In genomic region chr22:20414450-20414849, GRCh38 we compare ENCODE assay signal across 1 cellular context.
TF ChIP-seq lines count a peak whose summit lies in the region.

No MANE protein-coding gene starts in this region.

TF ChIP-seq in K562, 482 proteins besides CTCF, POLR2A, EP300 and RAD21 (continued from another document and continues in another):
- TF ChIP-seq HDAC6 (IDR thresholded peaks at IDR 0.05; ENCODE audit: low read depth, low read length) (no peak), RBM34 (IDR thresholded peaks at IDR 0.05; ENCODE audit: borderline replicate concordance, insufficient read depth, low read length) (no peak), MIER1 (IDR thresholded peaks at IDR 0.05; ENCODE audit: low read depth) (no peak), ZNF12 (CRISPR knock-in tag; IDR thresholded peaks at IDR 0.05) (no peak), SMARCB1 (IDR thresholded peaks at IDR 0.05; ENCODE audit: insufficient read length, low read depth) (no peak), ZNF274 (IDR thresholded peaks at IDR 0.05; ENCODE audit: borderline replicate concordance, low read depth, low read length) (no peak), HES1 (IDR thresholded peaks at IDR 0.05; ENCODE audit: low read depth) (no peak), FOXK1 (CRISPR knock-in tag; IDR thresholded peaks at IDR 0.05; ENCODE audit: borderline replicate concordance) (peak; percentile 66; the same call in 1 of the 2 replicates), RB1 (IDR thresholded peaks at IDR 0.05; ENCODE audit: low read depth) (0 out of 2 replicates have a peak, but pooled peaks have one; percentile 22), ZNF174 (CRISPR knock-in tag; IDR thresholded peaks at IDR 0.05) (no peak), ZNF217 (CRISPR knock-in tag; IDR thresholded peaks at IDR 0.05) (no peak), PPARD (CRISPR knock-in tag; IDR thresholded peaks at IDR 0.05) (0 out of 2 replicates have a peak, but pooled peaks have one; percentile 69), ZBTB17 (CRISPR knock-in tag; IDR thresholded peaks at IDR 0.05) (no peak), ERF (CRISPR knock-in tag; IDR thresholded peaks at IDR 0.05) (no peak), ZEB2 (IDR thresholded peaks at IDR 0.05) (no peak), NKRF (IDR thresholded peaks at IDR 0.05; ENCODE audit: borderline replicate concordance) (no peak), ZNF133 (CRISPR knock-in tag; IDR thresholded peaks at IDR 0.05) (0 out of 2 replicates have a peak, but pooled peaks have one; percentile 59), MAFK (IDR thresholded peaks at IDR 0.05; ENCODE audit: low read length) (no peak), DPF2 (IDR thresholded peaks at IDR 0.05) (no peak), HNRNPK (IDR thresholded peaks at IDR 0.05; ENCODE audit: low read depth, low read length, poor library complexity, severe bottlenecking) (no peak), ZHX1 (conservative IDR thresholded peaks at IDR 0.05; ENCODE audit: low read length) (no peak), STAT6 (CRISPR knock-in tag; IDR thresholded peaks at IDR 0.05) (no peak), ZSCAN29 (IDR thresholded peaks at IDR 0.05) (no peak), ZNF23 (CRISPR knock-in tag; IDR thresholded peaks at IDR 0.05) (no peak), ZSCAN32 (CRISPR knock-in tag; IDR thresholded peaks at IDR 0.05) (no peak), NONO (IDR thresholded peaks at IDR 0.05; ENCODE audit: low read depth in 2 of 2, low read length in 1 of 2) (no peak), PKNOX1 (IDR thresholded peaks at IDR 0.05) (no peak), PYGO2 (tag; IDR thresholded peaks at IDR 0.05) (no peak), SIRT6 (IDR thresholded peaks at IDR 0.05; ENCODE audit: low read depth, low read length) (no peak), ZBTB26 (CRISPR knock-in tag; IDR thresholded peaks at IDR 0.05) (peak; percentile 54; the same call in 1 of the 2 replicates), MXI1 (IDR thresholded peaks at IDR 0.05; ENCODE audit: low read depth, low read length) (no peak), PTTG1 (tag; IDR thresholded peaks at IDR 0.05; ENCODE audit: low read depth) (no peak), ZNF561 (CRISPR knock-in tag; conservative IDR thresholded peaks at IDR 0.05) (0 out of 2 replicates have a peak, but pooled peaks have one; percentile 44), CBFA2T3 (IDR thresholded peaks at IDR 0.05) (no peak), CREB3 (tag; conservative IDR thresholded peaks at IDR 0.05; ENCODE audit: low read depth) (no peak), YBX1 (IDR thresholded peaks at IDR 0.05) (0 out of 2 replicates have a peak, but pooled peaks have one; percentile 44), TSHZ1 (CRISPR knock-in tag; IDR thresholded peaks at IDR 0.05) (no peak), TCFL5 (CRISPR knock-in tag; conservative IDR thresholded peaks at IDR 0.05) (no peak), UBTF (IDR thresholded peaks at IDR 0.05; ENCODE audit: borderline replicate concordance in 1 of 2, low read depth in 2 of 2, low read length in 2 of 2) (no peak), HMG20A (CRISPR knock-in tag; conservative IDR thresholded peaks at IDR 0.05) (0 out of 2 replicates have a peak, but pooled peaks have one; percentile 46), NFE2 (IDR thresholded peaks at IDR 0.05; ENCODE audit: low read depth) (no peak), RFX5 (IDR thresholded peaks at IDR 0.05; ENCODE audit: low read depth, low read length) (no peak), NRF1 (conservative IDR thresholded peaks at IDR 0.05 in 1 of 2, IDR thresholded peaks at IDR 0.05 in 1 of 2) (no peak), L3MBTL2 (IDR thresholded peaks at IDR 0.05) (no peak), NCOR1 (IDR thresholded peaks at IDR 0.05) (no peak), MITF (IDR thresholded peaks at IDR 0.05) (no peak), PHB2 (IDR thresholded peaks at IDR 0.05; ENCODE audit: low read depth) (no peak), BRD9 (IDR thresholded peaks at IDR 0.05; ENCODE audit: low read depth, partially characterized antibody) (no peak), SMC3 (conservative IDR thresholded peaks at IDR 0.05; ENCODE audit: insufficient read depth, low read depth, low read length) (no peak), XRCC5 (IDR thresholded peaks at IDR 0.05; ENCODE audit: low read depth, low read length) (no peak), CHCHD3 (CRISPR knock-in tag; IDR thresholded peaks at IDR 0.05) (no peak)
